1 cellular context compared by ENCODE assay signal in genomic region chr15:78155355-78155939, GRCh38.
TF ChIP-seq lines count a peak whose summit lies in the region.

No MANE protein-coding gene starts in this region.

TF ChIP-seq in GM23338, 12 proteins besides CTCF, POLR2A, EP300 and RAD21:
- no peak for TF ChIP-seq ZNF114 (CRISPR knock-in tag; IDR thresholded peaks at IDR 0.05)
- TF ChIP-seq JUNB (IDR thresholded peaks at IDR 0.05; ENCODE audit: unreplicated experiment), result no peak
- no peak for TF ChIP-seq REST (IDR thresholded peaks at IDR 0.05; ENCODE audit: unreplicated experiment)
TF ChIP-seq in GM23338: peak in this region for 0.
